ENCODE assay signal across 9 cellular contexts in genomic region chr3:79521221-79521848, GRCh38.
A peak's percentile ranks its signal among the peaks of the same experiment; 100 is the strongest.
DNase-seq lines count a peak whose midpoint lies in the region; ATAC-seq and TF ChIP-seq lines count a peak whose summit lies in the region.
"Had no signal": no experiment of that assay in that cellular context is flagged by ENCODE, and none has a peak within 500 bp of the region (broad histone marks: within the 10 kb centered on the region; RNA-seq: fewer than 3 reads in every experiment).

No MANE protein-coding gene starts in this region.

- no peaks in the 10 kb centered on the region for H3K4me1 ChIP-seq in heart right ventricle

- WGBS in heart right ventricle, 2 donors, result 6 to 9% methylated on average over 8 of the region's 8 CpGs

- no peak overlapping the region for H3K27ac Mint-ChIP-seq in mesothelial cell of epicardium

- H3K27me3 ChIP-seq in heart right ventricle, result peaks cover 0 to 10% (median 0%) of the 10 kb centered on the region in 7 donors

- H3K27ac ChIP-seq in heart right ventricle, result no peak overlapping the region
- H3K27ac ChIP-seq: epithelial cell of prostate had no signal

- TF ChIP-seq CTCF in heart right ventricle (IDR thresholded peaks at IDR 0.05) (peak; percentile 9 to 62 (median 57)), cardiac fibroblast (IDR thresholded peaks at IDR 0.05; ENCODE audit: low read depth, low read length) (peak; percentile 41), mesothelial cell of epicardium (IDR thresholded peaks at IDR 0.05; ENCODE audit: unreplicated experiment) (peak; percentile 83)

- ATAC-seq in heart right ventricle (no peak), left cardiac atrium (no peak), HG02938 (IDR thresholded peaks at IDR 0.05; ENCODE audit: unreplicated experiment) (peak; percentile 89)

- H3K9me3 ChIP-seq in heart right ventricle, result no peaks in the 10 kb centered on the region

- H3K4me1 Mint-ChIP-seq in mesothelial cell of epicardium, result peaks cover 9% of the 10 kb centered on the region

- H3K9me3 Mint-ChIP-seq in mesothelial cell of epicardium, result no peaks in the 10 kb centered on the region

- no peaks in the 10 kb centered on the region for H3K36me3 ChIP-seq in heart right ventricle

- H3K36me3 Mint-ChIP-seq in mesothelial cell of epicardium, result no peaks in the 10 kb centered on the region

- DNase-seq in heart right ventricle (no peak), left cardiac atrium (no peak), NCI-H524 treated with DMSO at 0.1 percent for 48 hours (lab: John Stamatoyannopoulos, UW) (peak; percentile 11), cardiac fibroblast (ENCODE audit: low read depth in 2 of 2) (peak; percentile 59 to 70), mesothelial cell of epicardium (ENCODE audit: low spot score in 2 of 2, unreplicated experiment in 2 of 2) (no peak), hepatic stellate cell (ENCODE audit: low spot score) (no peak)
- DNase-seq in stimulated activated naive CD4-positive, alpha-beta T cell treated with Interleukin-2 at 50 U/mL for 16 hours (lab: John Stamatoyannopoulos, UW), result no peak

- intact Hi-C loops in heart right ventricle (cut with DNase I) (loop anchor here in 7 of 10 donors (5.0 to 10.0 kb wide), 4 partner anchors 1163 to 1721 kb away; no protein-coding TSS in a partner anchor), left cardiac atrium (cut with DNase I) (loop anchor here (5.0 to 10.0 kb wide), 2 partner anchors 1163 to 1171 kb away; no protein-coding TSS in a partner anchor)

- peaks cover 2% of the 10 kb centered on the region for H3K27me3 Mint-ChIP-seq in mesothelial cell of epicardium (ENCODE audit: low read depth)

- peak overlapping the region; percentile 41 for H3K4me3 Mint-ChIP-seq in mesothelial cell of epicardium

- H3K4me3 ChIP-seq in heart right ventricle, result no peak overlapping the region
- no peak overlapping the region for H3K4me3 ChIP-seq in cardiac fibroblast (replicated peaks in 1 of 2; ENCODE audit: low read depth in 2 of 2, low read length in 2 of 2)

Comparison
In these comparisons a context has a peak if more than half of its experiments do, and no peak if none do; other contexts are left out.
1. DNase-seq: peak in NCI-H524 treated with DMSO at 0.1 percent for 48 hours (single experiment) and cardiac fibroblast (2 of 2); none in heart right ventricle (0 of 2), left cardiac atrium (single experiment), mesothelial cell of epicardium (0 of 2), hepatic stellate cell (single experiment) and stimulated activated naive CD4-positive, alpha-beta T cell treated with Interleukin-2 at 50 U/mL for 16 hours (single experiment).
2. Peak in every context shown above with its lines, with median percentiles within 50 percentile points of each other: CTCF ChIP-seq.